ENCODE assay signal across 8 cellular contexts in the genomic region with DNA sequence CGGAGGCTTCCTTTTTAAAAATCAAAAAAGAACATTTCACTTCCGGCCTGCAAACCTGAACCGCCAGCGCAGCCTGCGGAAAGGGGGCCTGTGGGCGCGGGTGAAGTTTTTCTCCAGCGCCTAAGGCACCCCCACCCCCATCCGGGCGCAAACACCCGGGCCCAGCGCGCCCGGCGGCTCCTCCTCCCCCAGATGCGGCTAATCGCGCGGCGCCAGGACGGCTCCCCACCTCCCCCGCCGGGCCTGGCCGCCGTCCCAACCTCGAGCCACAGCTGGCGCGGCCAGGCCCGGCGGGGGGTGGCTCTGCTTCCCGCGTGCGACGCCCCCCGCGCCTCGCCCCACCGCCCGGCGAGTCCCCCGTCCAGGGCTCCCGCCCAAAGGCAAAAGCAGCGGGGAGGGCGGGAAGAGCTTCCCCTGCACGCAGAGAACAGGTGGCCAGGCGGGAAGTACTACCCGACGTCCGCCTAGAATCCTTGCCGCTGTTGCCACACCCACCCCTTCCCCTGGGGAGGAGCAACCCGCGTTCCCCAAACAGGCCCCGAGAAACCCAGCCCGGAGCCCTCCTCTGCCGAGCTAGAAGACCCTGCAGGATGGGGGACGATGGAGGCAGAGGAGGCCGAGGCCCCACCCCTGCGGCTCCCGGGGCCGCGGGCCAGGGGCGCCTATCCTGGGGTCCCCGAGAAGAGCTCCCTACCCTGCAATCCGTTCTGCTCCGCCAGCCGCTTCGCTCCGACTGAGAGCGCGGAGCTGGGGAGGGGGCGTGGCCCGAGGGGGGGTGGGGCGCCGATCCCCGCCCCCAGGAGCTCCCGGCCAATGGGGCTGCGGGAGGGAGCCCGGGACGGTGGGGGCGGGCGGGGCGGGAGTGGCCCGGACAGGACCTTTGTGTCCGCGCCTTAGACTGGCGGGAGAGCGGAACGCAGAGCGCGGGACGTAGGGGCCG. TPM values are rescaled to one million over a fixed set of nuclear protein-coding genes. Genes with fewer than 3 reads are reported as not detected.
DNase-seq lines count a peak whose midpoint lies in the region; ATAC-seq and FAIRE-seq lines count a peak whose summit lies in the region.

A gene (minus strand): TSS at position 735 of the 940 bp plus-strand sequence. CDS start 9,678 bp downstream, outside the sequence.

- H3K27me3 ChIP-seq in endocrine pancreas (ENCODE audit: control insufficient read depth, insufficient read depth, low read length), result no peaks in the 10 kb centered on the region

- 0% methylated on average over 38 to 74 of the region's 92 CpGs for WGBS in mesodermal cell (ENCODE audit: insufficient coverage in 2 of 2), 2 experiments

- H3K4me3 Mint-ChIP-seq in activated CD8-positive, alpha-beta memory T cell treated with anti-CD3 and anti-CD28 coated beads, Interleukin-2, amount 10 ng/mL, durations not matched to agents 7 days and 5 days, result peak within 1 kb of the TSS; percentile 81

- H3K27ac ChIP-seq in mesodermal cell (ENCODE audit: low read depth, low read length, severe bottlenecking), result peak within 1 kb of the TSS; percentile 79

- DNase-seq in COLO829 (ENCODE audit: low spot score), result peak; percentile 95
- peak; percentile 93 for DNase-seq in HTR-8/SVneo (ENCODE audit: insufficient read length, low spot score)
- DNase-seq in NOMO-1 treated with DMSO at 0.1 percent for 48 hours (lab: John Stamatoyannopoulos, UW; ENCODE audit: unreplicated experiment), result peak; percentile 88
- peak; percentile 92 for DNase-seq in activated CD8-positive, alpha-beta memory T cell treated with anti-CD3 and anti-CD28 coated beads, Interleukin-2, amount 10 ng/mL, durations not matched to agents 7 days and 5 days
- DNase-seq in stimulated activated CD8-positive, alpha-beta memory T cell treated with anti-CD3 and anti-CD28 coated beads, Interleukin-15, amount 100 ng/mL, for 48 hours (ENCODE audit: low read depth in 2 of 2), result peak; percentile 76 to 87

- peak within 1 kb of the TSS; percentile 94 for H3K27ac Mint-ChIP-seq in activated CD8-positive, alpha-beta memory T cell treated with anti-CD3 and anti-CD28 coated beads, Interleukin-2, amount 10 ng/mL, durations not matched to agents 7 days and 5 days

- H3K4me1 Mint-ChIP-seq in activated CD8-positive, alpha-beta memory T cell treated with anti-CD3 and anti-CD28 coated beads, Interleukin-2, amount 10 ng/mL, durations not matched to agents 7 days and 5 days, result peaks cover 43% of the 10 kb centered on the region

- no peaks in the 10 kb centered on the region for H3K9me3 Mint-ChIP-seq in activated CD8-positive, alpha-beta memory T cell treated with anti-CD3 and anti-CD28 coated beads, Interleukin-2, amount 10 ng/mL, durations not matched to agents 7 days and 5 days (ENCODE audit: low read depth)

- no peak for FAIRE-seq in HTR-8/SVneo (lab: Jason Lieb, UNC)

- H3K4me1 ChIP-seq in endocrine pancreas (ENCODE audit: control insufficient read depth, insufficient read depth, low read length) (peaks cover 6% of the 10 kb centered on the region), mesodermal cell (ENCODE audit: control insufficient read depth, insufficient read depth, low read length, poor library complexity, severe bottlenecking) (peaks cover 28% of the 10 kb centered on the region)

- peaks cover 14% of the 10 kb centered on the region for H3K36me3 Mint-ChIP-seq in activated CD8-positive, alpha-beta memory T cell treated with anti-CD3 and anti-CD28 coated beads, Interleukin-2, amount 10 ng/mL, durations not matched to agents 7 days and 5 days

- no peaks in the 10 kb centered on the region for H3K27me3 Mint-ChIP-seq in activated CD8-positive, alpha-beta memory T cell treated with anti-CD3 and anti-CD28 coated beads, Interleukin-2, amount 10 ng/mL, durations not matched to agents 7 days and 5 days

- H3K36me3 ChIP-seq in endocrine pancreas (ENCODE audit: control insufficient read depth, insufficient read depth, low read length) (no peaks in the 10 kb centered on the region), mesodermal cell (ENCODE audit: control insufficient read depth, insufficient read depth, low read length) (peaks cover 3% of the 10 kb centered on the region)

- peak; percentile 61 for ATAC-seq in GM21367 (IDR thresholded peaks at IDR 0.05; ENCODE audit: unreplicated experiment)
- peak; percentile 82 for ATAC-seq in activated CD8-positive, alpha-beta memory T cell treated with anti-CD3 and anti-CD28 coated beads, Interleukin-2, amount 10 ng/mL, durations not matched to agents 7 days and 5 days

- H3K4me3 ChIP-seq in endocrine pancreas (ENCODE audit: control insufficient read depth, insufficient read depth, low read length), result peak within 1 kb of the TSS; percentile 79
- peak within 1 kb of the TSS; percentile 76 for H3K4me3 ChIP-seq in mesodermal cell (ENCODE audit: extremely low read depth, insufficient read depth, low read length, poor library complexity, severe bottlenecking)

- peak within 1 kb of the TSS; percentile 72 for H3K9ac ChIP-seq in endocrine pancreas (ENCODE audit: control insufficient read depth, insufficient read depth, low read length)

- H3K9me3 ChIP-seq in endocrine pancreas (ENCODE audit: control insufficient read depth, low read length), result no peaks in the 10 kb centered on the region
- H3K9me3 ChIP-seq in mesodermal cell (ENCODE audit: control insufficient read depth, low read length), result no peaks in the 10 kb centered on the region

- CTCF ChIA-PET in activated CD8-positive, alpha-beta memory T cell treated with anti-CD3 and anti-CD28 coated beads, Interleukin-2, amount 10 ng/mL, durations not matched to agents 7 days and 5 days (lab: Charles Lee), result interaction anchor here (0.7 to 5.8 kb wide), 11 partner anchors 11 to 267 kb away, joined by 3 to 67 read pairs (median 3); a partner anchor contains a TSS

RNA-seq across cellular contexts. Expression of the gene that starts here (rescaled TPM):
- total RNA-seq in activated CD8-positive, alpha-beta memory T cell treated with anti-CD3 and anti-CD28 coated beads, Interleukin-2, amount 10 ng/mL, durations not matched to agents 7 days and 5 days, result 100 to 1,000 TPM; 142 to 176 TPM
- polyA plus RNA-seq in mesodermal cell (2013, experiment 1 of 2), result 112 TPM
- polyA plus RNA-seq in mesodermal cell (2013, experiment 2 of 2), result 95.8 TPM

Comparison
In these comparisons a context has a peak if more than half of its experiments do, and no peak if none do; other contexts are left out.
1. Peak in every context shown above with its lines: DNase-seq, ATAC-seq, H3K4me3 ChIP-seq and H3K27ac ChIP-seq.